Comparison of ENCODE assay signal across 1 cellular context in the genomic region with DNA sequence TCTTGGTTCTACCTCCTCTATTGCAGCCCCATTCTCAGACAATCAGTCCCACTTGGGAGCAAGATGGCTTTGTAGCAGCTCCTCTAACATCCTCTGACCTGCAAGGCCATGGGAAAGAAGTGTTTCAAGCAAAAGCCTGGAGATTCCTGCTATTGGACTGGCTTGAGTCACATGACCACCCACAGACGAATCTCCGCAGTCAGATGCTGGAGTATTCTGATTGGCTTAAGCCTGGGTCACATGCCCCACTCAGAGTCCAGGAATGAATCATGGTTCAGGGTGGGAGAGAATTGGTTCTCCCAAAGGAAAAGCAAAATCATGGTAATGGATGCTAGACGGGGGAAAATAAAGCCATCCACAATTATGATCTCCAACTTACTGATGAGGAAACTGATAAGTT.
TF ChIP-seq lines count a peak whose summit lies in the region.

No MANE protein-coding gene starts in this region.

TF ChIP-seq in IMR-90, 13 proteins besides CTCF, POLR2A, EP300 and RAD21 (continued from another document):
- no peak for TF ChIP-seq FOS (IDR thresholded peaks at IDR 0.05; ENCODE audit: low read depth, low read length)
